ENCODE assay signal across 28 cellular contexts in the genomic region with DNA sequence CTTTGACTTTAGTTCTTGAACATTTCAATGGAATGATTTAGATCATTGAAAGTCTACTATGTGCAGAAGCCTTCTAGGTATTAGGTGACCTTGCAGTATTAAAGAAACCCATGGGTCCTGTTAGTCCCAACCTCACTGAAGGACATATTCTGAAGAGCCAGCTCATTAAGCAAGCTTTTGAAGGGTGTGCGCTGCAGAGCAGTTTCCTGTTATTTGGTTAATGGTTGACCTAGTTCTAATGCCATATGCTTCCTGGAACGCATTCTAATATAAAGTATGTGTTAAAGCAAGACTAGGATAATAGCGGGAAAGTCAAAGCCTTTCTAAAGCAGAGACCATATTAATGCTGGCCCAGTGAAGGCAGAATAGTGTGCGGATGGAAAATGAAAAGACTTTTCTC. TPM values are rescaled to one million over a fixed set of nuclear protein-coding genes. Genes with fewer than 3 reads are reported as not detected.
A peak's percentile ranks its signal among the peaks of the same experiment; 100 is the strongest.
DNase-seq lines count a peak whose midpoint lies in the region; ATAC-seq, FAIRE-seq and TF ChIP-seq lines count a peak whose summit lies in the region.
"Had no signal": no experiment of that assay in that cellular context is flagged by ENCODE, and none has a peak within 500 bp of the region (broad histone marks: within the 10 kb centered on the region; RNA-seq: fewer than 3 reads in every experiment).

No MANE protein-coding gene starts in this region.

- no peaks in the 10 kb centered on the region for H3K36me3 ChIP-seq in pancreas
- H3K36me3 ChIP-seq: gastrocnemius medialis, MG63, ovary, Peyer's patch, right lobe of liver, thoracic aorta had no signal

- no peak for TF ChIP-seq CTCF in pancreas (IDR thresholded peaks at IDR 0.05)

- intact Hi-C loops in pancreas (cut with DNase I), result no loop called here

- in situ Hi-C loops in Caki2 (cut with HindIII; ENCODE audit: low pct_unique_long_range_greater_than_20kb, low sequenced_read_pairs), result no loop called here

- peak in 3 of 4 donors; percentile 66 to 71 (median 68) for ATAC-seq in pancreas
- ATAC-seq: body of pancreas; gastrocnemius medialis; right lobe of liver; stimulated activated naive CD8-positive, alpha-beta T cell treated with anti-CD3 and anti-CD28 coated beads, Interleukin-15, Interleukin-2, amounts not matched to agents 100 U/mL and 50 U/mL, for 24 hours had no signal

- POLR2A ChIA-PET in HEK293T (lab: Yijun Ruan, JAX), result no interaction called here

- H3K4me1 ChIP-seq in pancreas, result no peaks in the 10 kb centered on the region

- H3K27ac ChIP-seq in pancreas, result peak overlapping the region in 1 of 4 donors; percentile 5
- H3K27ac ChIP-seq: body of pancreas, C4-2B, GM23248, ovary, Peyer's patch, right lobe of liver, thoracic aorta had no signal

- peak; percentile 28 for DNase-seq in Caki2 (ENCODE audit: low read depth)
- DNase-seq in NCI-H510A (lab: John Stamatoyannopoulos, UW), result peak; percentile 40
- DNase-seq in kidney glomerular epithelial cell (lab: John Stamatoyannopoulos, UW), result peak; percentile 25
- no peak for DNase-seq in pancreas
- no peak for DNase-seq in HEK293T (ENCODE audit: extremely low spot score)
- DNase-seq in activated CD4-positive, CD25-positive, alpha-beta regulatory T cell treated with anti-CD3 and anti-CD28 coated beads, Interleukin-2, amount 50 U/mL, for 72 hours, result no peak
- DNase-seq in HuH-7 (ENCODE audit: low spot score), result no peak
- DNase-seq in D341Med (ENCODE audit: low spot score), result no peak
- DNase-seq: ACHN; activated CD4-positive, alpha-beta T cell treated with anti-CD3 and anti-CD28 coated beads for 1 hour; activated T-cell treated with anti-CD3 and anti-CD28 coated beads, Interleukin-2, amount 50 U/mL, for 24 hours; body of pancreas; effector memory CD4-positive, alpha-beta T cell; gastrocnemius medialis; GF-D8; KBM-7; MG63; NCI-H2081 treated with DMSO at 0.1 percent for 48 hours; nephron progenitor cell; ovary; Peyer's patch; right lobe of liver; stimulated activated CD4-positive, alpha-beta T cell treated with anti-CD3 and anti-CD28 coated beads, Interleukin-15, amount 100 ng/mL, for 24 hours; stimulated activated naive CD8-positive, alpha-beta T cell treated with anti-CD3 and anti-CD28 coated beads, Interleukin-15, Interleukin-2, amounts not matched to agents 100 U/mL and 50 U/mL, for 24 hours had no signal

- CTCF ChIA-PET in HEK293T (lab: Yijun Ruan, JAX), result no interaction called here

- no peaks in the 10 kb centered on the region for H3K9me3 ChIP-seq in pancreas
- H3K9me3 ChIP-seq: body of pancreas, gastrocnemius medialis, MG63, ovary, Peyer's patch, right lobe of liver, thoracic aorta had no signal

- WGBS in pancreas, 2 donors, result 60 to 69% methylated on average over 4 of the region's 4 CpGs

- no peak for FAIRE-seq in pancreas (lab: Jason Lieb, UNC)
- FAIRE-seq: TTC549 had no signal

- no peaks in the 10 kb centered on the region for H3K27me3 ChIP-seq in pancreas
- H3K27me3 ChIP-seq: body of pancreas, gastrocnemius medialis, MG63, ovary, Peyer's patch, right lobe of liver had no signal

- no peak overlapping the region for H3K4me3 ChIP-seq in pancreas
- H3K4me3 ChIP-seq: body of pancreas, gastrocnemius medialis, GM23248, MG63, ovary, Peyer's patch, right lobe of liver, thoracic aorta had no signal

TF ChIP-seq in HEK293T, 16 proteins besides CTCF, POLR2A, EP300 and RAD21:
- no peak for TF ChIP-seq LEF1 (IDR thresholded peaks at IDR 0.05; ENCODE audit: borderline replicate concordance)
- no peak for TF ChIP-seq NFRKB (IDR thresholded peaks at IDR 0.05)
- TF ChIP-seq SUZ12 (IDR thresholded peaks at IDR 0.05), result no peak
- no peak for TF ChIP-seq SP1 (IDR thresholded peaks at IDR 0.05)
- no peak for TF ChIP-seq HDGF (IDR thresholded peaks at IDR 0.05; ENCODE audit: borderline replicate concordance)
- TF ChIP-seq FOXM1 (IDR thresholded peaks at IDR 0.05; ENCODE audit: borderline replicate concordance), result no peak
- no peak for TF ChIP-seq FOXA1 (IDR thresholded peaks at IDR 0.05)
- no peak for TF ChIP-seq CTBP1 (IDR thresholded peaks at IDR 0.05; ENCODE audit: borderline replicate concordance)
- TF ChIP-seq L3MBTL2 (conservative IDR thresholded peaks at IDR 0.05), result no peak
- TF ChIP-seq TARDBP (IDR thresholded peaks at IDR 0.05), result no peak
- no peak for TF ChIP-seq ARNT (IDR thresholded peaks at IDR 0.05)
- TF ChIP-seq BHLHE40 (IDR thresholded peaks at IDR 0.05; ENCODE audit: borderline replicate concordance), result no peak
- no peak for TF ChIP-seq ELF4 (IDR thresholded peaks at IDR 0.05)
- no peak for TF ChIP-seq ZNF384 (IDR thresholded peaks at IDR 0.05)
- TF ChIP-seq, protein P1, sequence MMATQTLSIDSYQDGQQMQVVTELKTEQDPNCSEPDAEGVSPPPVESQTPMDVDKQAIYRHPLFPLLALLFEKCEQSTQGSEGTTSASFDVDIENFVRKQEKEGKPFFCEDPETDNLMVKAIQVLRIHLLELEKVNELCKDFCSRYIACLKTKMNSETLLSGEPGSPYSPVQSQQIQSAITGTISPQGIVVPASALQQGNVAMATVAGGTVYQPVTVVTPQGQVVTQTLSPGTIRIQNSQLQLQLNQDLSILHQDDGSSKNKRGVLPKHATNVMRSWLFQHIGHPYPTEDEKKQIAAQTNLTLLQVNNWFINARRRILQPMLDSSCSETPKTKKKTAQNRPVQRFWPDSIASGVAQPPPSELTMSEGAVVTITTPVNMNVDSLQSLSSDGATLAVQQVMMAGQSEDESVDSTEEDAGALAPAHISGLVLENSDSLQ (IDR thresholded peaks at IDR 0.05), result no peak
- TF ChIP-seq FOXK2 (IDR thresholded peaks at IDR 0.05), result no peak

RNA-seq across cellular contexts. Expression of gene ZNF462, which starts 20.1 kb away (rescaled TPM):
- total RNA-seq in Caki2 (2014; rRNA removed; shearing (Covaris generic); ENCODE audit: low replicate concordance), result 3.9 and 7.1 TPM in 2 replicates
- total RNA-seq in pancreas, result 10 to 100 TPM in 1 of 6 donors, 1 to 10 TPM in 5; 3.2 to 12.6 (median 4.9) TPM
- 1 to 10 TPM; 1.6 to 1.7 TPM for polyA plus RNA-seq in pancreas

Comparison
In these comparisons a context has a peak if more than half of its experiments do, and no peak if none do; other contexts are left out.
1. DNase-seq: peak in Caki2 (single experiment), NCI-H510A (single experiment) and kidney glomerular epithelial cell (single experiment); none in pancreas (0 of 6), HEK293T (single experiment), activated CD4-positive, CD25-positive, alpha-beta regulatory T cell treated with anti-CD3 and anti-CD28 coated beads, Interleukin-2, amount 50 U/mL, for 72 hours (single experiment), HuH-7 (single experiment) and D341Med (single experiment).